In the genomic region with DNA sequence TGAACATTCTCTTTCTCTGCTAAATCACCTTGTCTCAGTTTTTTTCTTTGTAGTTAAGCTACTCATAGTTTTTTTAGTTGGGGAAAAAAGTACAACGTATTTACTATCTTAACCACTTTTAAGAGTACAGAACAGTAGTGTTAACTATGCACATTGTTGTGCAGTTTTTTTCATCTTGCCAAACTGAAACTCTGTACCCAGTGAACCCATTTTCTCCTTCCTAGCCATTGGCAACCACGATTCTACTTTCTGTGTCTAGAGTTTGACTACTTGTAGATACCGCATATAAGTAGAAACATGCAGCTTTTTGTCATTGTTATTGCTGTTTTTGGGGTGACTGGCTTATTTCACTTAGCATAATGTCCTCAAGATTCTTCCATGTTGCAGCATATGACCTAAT, we compare ENCODE assay signal across 23 cellular contexts. TPM values are rescaled to one million over a fixed set of nuclear protein-coding genes. Genes with fewer than 3 reads are reported as not detected.
DNase-seq lines count a peak whose midpoint lies in the region; ATAC-seq, FAIRE-seq and TF ChIP-seq lines count a peak whose summit lies in the region.
"Had no signal": no experiment of that assay in that cellular context is flagged by ENCODE, and none has a peak within 500 bp of the region (broad histone marks: within the 10 kb centered on the region; RNA-seq: fewer than 3 reads in every experiment).

No MANE protein-coding gene starts in this region.

- in situ Hi-C loops in HepG2 (cut with HindIII; ENCODE audit: extremely low pct_ligation_motif_present, low pct_unique_long_range_greater_than_20kb) = no loop called here

- H3K9me3 Mint-ChIP-seq in activated CD4-positive, alpha-beta T cell treated with anti-CD3 and anti-CD28 coated beads for 36 hours (ENCODE audit: low read depth) = no peaks in the 10 kb centered on the region
- H3K9me3 Mint-ChIP-seq in activated T-helper 1 cell treated with anti-CD3 and anti-CD28 coated beads, Interleukin-12 subunit alpha, Interleukin-12 subunit beta, Interleukin-2, Interleukin-4 antibody, amounts not matched to agents 30 ng/mL and 10 ng/mL and 1 ng/mL, durations not matched to agents 14 hours and 24 hours and 36 hours = no peaks in the 10 kb centered on the region
- H3K9me3 Mint-ChIP-seq in nephron progenitor cell = peaks cover 8% of the 10 kb centered on the region
- H3K9me3 Mint-ChIP-seq: CD8-positive, alpha-beta memory T cell had no signal

- H3K27me3 Mint-ChIP-seq in activated CD4-positive, alpha-beta T cell treated with anti-CD3 and anti-CD28 coated beads for 36 hours = no peaks in the 10 kb centered on the region
- H3K27me3 Mint-ChIP-seq in activated T-helper 1 cell treated with anti-CD3 and anti-CD28 coated beads, Interleukin-12 subunit alpha, Interleukin-12 subunit beta, Interleukin-2, Interleukin-4 antibody, amounts not matched to agents 30 ng/mL and 10 ng/mL and 1 ng/mL, durations not matched to agents 14 hours and 24 hours and 36 hours (ENCODE audit: insufficient read depth) = no peaks in the 10 kb centered on the region
- no peaks in the 10 kb centered on the region for H3K27me3 Mint-ChIP-seq in nephron progenitor cell (ENCODE audit: low read depth, poor library complexity)
- H3K27me3 Mint-ChIP-seq: CD8-positive, alpha-beta memory T cell had no signal

- H3K9me3 ChIP-seq in HepG2 (ENCODE audit: low read length) (no peaks in the 10 kb centered on the region), right lobe of liver (no peaks in the 10 kb centered on the region)
- H3K9me3 ChIP-seq: BE2C, Peyer's patch had no signal

- peak; percentile 55 for ATAC-seq in activated CD4-positive, alpha-beta T cell treated with anti-CD3 and anti-CD28 coated beads for 36 hours
- ATAC-seq in HepG2 (no peak), right lobe of liver (no peak), HG02571 (IDR thresholded peaks at IDR 0.05; ENCODE audit: unreplicated experiment) (no peak)

- FAIRE-seq in HepG2 (lab: Jason Lieb, UNC) = peak; percentile 49
- FAIRE-seq: D721Med, G401.6, GM12891, H1 had no signal

- no peak overlapping the region for H3K4me3 Mint-ChIP-seq in activated CD4-positive, alpha-beta T cell treated with anti-CD3 and anti-CD28 coated beads for 36 hours
- H3K4me3 Mint-ChIP-seq in activated T-helper 1 cell treated with anti-CD3 and anti-CD28 coated beads, Interleukin-12 subunit alpha, Interleukin-12 subunit beta, Interleukin-2, Interleukin-4 antibody, amounts not matched to agents 30 ng/mL and 10 ng/mL and 1 ng/mL, durations not matched to agents 14 hours and 24 hours and 36 hours = no peak overlapping the region
- no peak overlapping the region for H3K4me3 Mint-ChIP-seq in nephron progenitor cell

- H3K36me3 ChIP-seq in HepG2 (replicated peaks in 1 of 2; ENCODE audit: control insufficient read depth in 1 of 2, insufficient read depth in 2 of 2, low read length in 2 of 2) (peaks cover 0 to 14% of the 10 kb centered on the region in 2 experiments; a peak in 2 of 5 replicates), right lobe of liver (no peaks in the 10 kb centered on the region)
- H3K36me3 ChIP-seq: Peyer's patch had no signal

- BruUV-seq in HepG2 (replicated peaks; lab: Mats Ljungman, UMichigan) = no TSS peak

- peaks cover 51% of the 10 kb centered on the region for H3K79me2 ChIP-seq in HepG2 (ENCODE audit: insufficient read depth, low read length)

- TF ChIP-seq RAD21 in HepG2 (CRISPR knock-in tag; IDR thresholded peaks at IDR 0.05) = no peak

- H3K4me3 ChIP-seq in HepG2 (replicated peaks in 1 of 3; ENCODE audit: insufficient read depth in 1 of 3, low read depth in 2 of 3, low read length in 3 of 3) = no peak overlapping the region
- no peak overlapping the region for H3K4me3 ChIP-seq in right lobe of liver
- H3K4me3 ChIP-seq: Peyer's patch had no signal

- intact Hi-C loops in activated CD4-positive, alpha-beta T cell treated with anti-CD3 and anti-CD28 coated beads for 36 hours (cut with DNase I, micrococcal nuclease) = no loop called here
- intact Hi-C loops in HepG2 (cut with micrococcal nuclease; ENCODE audit: unreplicated experiment) (no loop called here), right lobe of liver (cut with DNase I) (no loop called here)
- intact Hi-C loops in activated T-helper 1 cell treated with anti-CD3 and anti-CD28 coated beads, Interleukin-12 subunit alpha, Interleukin-12 subunit beta, Interleukin-2, Interleukin-4 antibody, amounts not matched to agents 30 ng/mL and 10 ng/mL and 1 ng/mL, durations not matched to agents 14 hours and 24 hours and 36 hours (cut with micrococcal nuclease) = no loop called here

- no peak for TF ChIP-seq EP300 in HepG2 (IDR thresholded peaks at IDR 0.05; ENCODE audit: low read depth in 2 of 2, low read length in 2 of 2)
- TF ChIP-seq EP300 in HepG2 (CRISPR knock-in tag; IDR thresholded peaks at IDR 0.05; ENCODE audit: borderline replicate concordance) = no peak

- H4K20me1 ChIP-seq in HepG2 (ENCODE audit: insufficient read depth, low read length) = no peaks in the 10 kb centered on the region; the same call in 1 of the 2 replicates

- no peak overlapping the region for H3K4me2 ChIP-seq in HepG2 (ENCODE audit: low read depth, low read length)
- H3K4me2 ChIP-seq: KMS-11 had no signal

- 90% methylated on average over 3 of the region's 3 CpGs for WGBS in HepG2 (ENCODE audit: low lambda C conversion rate)
- 95% methylated on average over 3 of the region's 3 CpGs for WGBS in right lobe of liver (ENCODE audit: insufficient coverage, low coverage, low lambda C conversion rate, missing lambda C conversion rate)

- DNase-seq in activated CD4-positive, alpha-beta T cell treated with anti-CD3 and anti-CD28 coated beads for 36 hours = no peak
- no peak for DNase-seq in activated CD4-positive, alpha-beta T cell treated with anti-CD3 and anti-CD28 coated beads for 4 hours
- DNase-seq in HepG2 (ENCODE audit: low spot score) (no peak), right lobe of liver (no peak), dermis blood vessel endothelial cell (no peak), nephron progenitor cell (no peak)
- no peak for DNase-seq in activated T-helper 1 cell treated with anti-CD3 and anti-CD28 coated beads, Interleukin-12 subunit alpha, Interleukin-12 subunit beta, Interleukin-2, Interleukin-4 antibody, amounts not matched to agents 30 ng/mL and 10 ng/mL and 1 ng/mL, durations not matched to agents 14 hours and 24 hours and 36 hours (ENCODE audit: low spot score)
- DNase-seq: 8988T; BE2C; CD8-positive, alpha-beta memory T cell; DMS79 treated with DMSO at 0.1 percent for 48 hours; NCI-H1048; NCI-H146; NCI-H2081; NCI-H510A treated with DMSO at 0.1 percent for 48 hours; Peyer's patch; Right ventricle myocardium superior had no signal

- H3K36me3 Mint-ChIP-seq in activated CD4-positive, alpha-beta T cell treated with anti-CD3 and anti-CD28 coated beads for 36 hours (ENCODE audit: low read depth) = peaks cover 33% of the 10 kb centered on the region
- peaks cover 36% of the 10 kb centered on the region for H3K36me3 Mint-ChIP-seq in activated T-helper 1 cell treated with anti-CD3 and anti-CD28 coated beads, Interleukin-12 subunit alpha, Interleukin-12 subunit beta, Interleukin-2, Interleukin-4 antibody, amounts not matched to agents 30 ng/mL and 10 ng/mL and 1 ng/mL, durations not matched to agents 14 hours and 24 hours and 36 hours (ENCODE audit: low read depth)
- peaks cover 85% of the 10 kb centered on the region for H3K36me3 Mint-ChIP-seq in nephron progenitor cell (ENCODE audit: low read depth)

- no peak overlapping the region for H3K9ac ChIP-seq in HepG2 (ENCODE audit: insufficient read depth, low read depth, low read length)
- H3K9ac ChIP-seq: KMS-11 had no signal

- H3K27ac ChIP-seq in HepG2 (ENCODE audit: extremely low read length, insufficient read depth, low read length) (no peak overlapping the region), right lobe of liver (no peak overlapping the region)
- H3K27ac ChIP-seq: KMS-11, Peyer's patch had no signal

- POLR2A ChIA-PET in activated CD4-positive, alpha-beta T cell treated with anti-CD3 and anti-CD28 coated beads for 36 hours (lab: Charles Lee) = no interaction called here
- POLR2A ChIA-PET in HepG2 (lab: Yijun Ruan, JAX) = interaction anchor here (0.7 to 1.2 kb wide), 2 partner anchors 9 to 1362 kb away, joined by 3 read pairs; no protein-coding TSS in a partner anchor

- H3K4me1 Mint-ChIP-seq in activated CD4-positive, alpha-beta T cell treated with anti-CD3 and anti-CD28 coated beads for 36 hours = peaks cover 44% of the 10 kb centered on the region
- H3K4me1 Mint-ChIP-seq in activated T-helper 1 cell treated with anti-CD3 and anti-CD28 coated beads, Interleukin-12 subunit alpha, Interleukin-12 subunit beta, Interleukin-2, Interleukin-4 antibody, amounts not matched to agents 30 ng/mL and 10 ng/mL and 1 ng/mL, durations not matched to agents 14 hours and 24 hours and 36 hours (ENCODE audit: low read depth) = peaks cover 59% of the 10 kb centered on the region
- H3K4me1 Mint-ChIP-seq in nephron progenitor cell = peaks cover 5% of the 10 kb centered on the region

- TF ChIP-seq CTCF in HepG2 (CRISPR knock-in tag; IDR thresholded peaks at IDR 0.05) (no peak), right lobe of liver (IDR thresholded peaks at IDR 0.05) (no peak), nephron progenitor cell (IDR thresholded peaks at IDR 0.05) (no peak)

- H3K4me1 ChIP-seq in HepG2 (ENCODE audit: insufficient read depth, low read length) (0 out of 2 replicates have a peak, but pooled peaks cover 4% of the 10 kb centered on the region), right lobe of liver (no peaks in the 10 kb centered on the region)
- H3K4me1 ChIP-seq: BE2C, Peyer's patch had no signal

- no peak for TF ChIP-seq POLR2A in HepG2 (IDR thresholded peaks at IDR 0.05; ENCODE audit: insufficient read depth in 1 of 2, low read depth in 2 of 2, low read length in 2 of 2)
- TF ChIP-seq POLR2A in right lobe of liver (IDR thresholded peaks at IDR 0.05) = no peak

- no peak overlapping the region for H3K27ac Mint-ChIP-seq in activated CD4-positive, alpha-beta T cell treated with anti-CD3 and anti-CD28 coated beads for 36 hours
- peak overlapping the region; percentile 73 for H3K27ac Mint-ChIP-seq in activated T-helper 1 cell treated with anti-CD3 and anti-CD28 coated beads, Interleukin-12 subunit alpha, Interleukin-12 subunit beta, Interleukin-2, Interleukin-4 antibody, amounts not matched to agents 30 ng/mL and 10 ng/mL and 1 ng/mL, durations not matched to agents 14 hours and 24 hours and 36 hours
- H3K27ac Mint-ChIP-seq in nephron progenitor cell = no peak overlapping the region

- H3K27me3 ChIP-seq in HepG2 (ENCODE audit: control insufficient read depth in 1 of 2, insufficient read depth in 2 of 2, low read length in 2 of 2) (no peaks in the 10 kb centered on the region), right lobe of liver (no peaks in the 10 kb centered on the region)
- H3K27me3 ChIP-seq: BE2C, Peyer's patch had no signal

- H2AFZ ChIP-seq in HepG2 (ENCODE audit: low read length) = no peak overlapping the region

- CTCF ChIA-PET in activated CD4-positive, alpha-beta T cell treated with anti-CD3 and anti-CD28 coated beads for 36 hours (lab: Charles Lee) = interaction anchor here (0.6 to 1.7 kb wide), 3 partner anchors 8 to 120 kb away, joined by 3 to 6 read pairs (median 3); no protein-coding TSS in a partner anchor
- CTCF ChIA-PET in HepG2 (lab: Yijun Ruan, JAX; ENCODE audit: low intra/inter-chr PET ratio, low total read pairs) = no interaction called here

RNA-seq across cellular contexts. Expression of a gene that starts 10.0 kb away (rescaled TPM):
- 10 to 100 TPM; 16.2 to 23.2 TPM for total RNA-seq in activated CD4-positive, alpha-beta T cell treated with anti-CD3 and anti-CD28 coated beads for 36 hours
- total RNA-seq in HepG2 (2016; rRNA removed; fragmentation: Illumina TruSeq; extraction: Trizol) (12.9 and 22.8 TPM in 2 replicates), right lobe of liver (1 to 10 TPM; 4.2 to 8.0 (median 6.3) TPM), dermis blood vessel endothelial cell (6.3 and 8.9 TPM in 2 replicates)
- total RNA-seq in HepG2 (2016; cell fraction: cytosol; rRNA removed; fragmentation: Illumina TruSeq; extraction: Trizol; ENCODE audit: low read depth) = 3.1 TPM in 2 replicates
- 11.9 and 22.9 TPM in 2 replicates for total RNA-seq in HepG2 (2016; cell fraction: insoluble cytoplasmic fraction; rRNA removed; fragmentation: Illumina TruSeq; extraction: Trizol)
- total RNA-seq in HepG2 (2016; cell fraction: membrane; rRNA removed; fragmentation: Illumina TruSeq; extraction: Trizol) = 6.3 and 7.0 TPM in 2 replicates
- 15.9 and 18.7 TPM in 2 replicates for total RNA-seq in HepG2 (2016; cell fraction: nucleus; rRNA removed; fragmentation: Illumina TruSeq; extraction: Trizol)
- 4.1 and 5.6 TPM in 2 replicates for polyA plus RNA-seq in HepG2 (2011; rRNA removed)
- polyA plus RNA-seq in HepG2 (2011; cell fraction: cytosol; rRNA removed) = 1.6 and 2.5 TPM in 2 replicates
- polyA plus RNA-seq in HepG2 (2011; cell fraction: nucleus; rRNA removed) = 3.7 and 5.2 TPM in 2 replicates
- 6.2 and 7.5 TPM in 2 replicates for polyA plus RNA-seq in HepG2 (2012)
- 0.15 and 0.18 TPM in 2 replicates for polyA plus RNA-seq in HepG2 (2016; cell fraction: cytosol; fragmentation: Illumina TruSeq; extraction: Trizol; ENCODE audit: low read depth)
- 7.0 and 8.1 TPM in 2 replicates for polyA plus RNA-seq in HepG2 (2016; cell fraction: insoluble cytoplasmic fraction; fragmentation: Illumina TruSeq; extraction: Trizol; ENCODE audit: low read depth)
- polyA plus RNA-seq in HepG2 (2016; cell fraction: membrane; fragmentation: Illumina TruSeq; extraction: Trizol; ENCODE audit: low read depth) = 0.54 and 0.70 TPM in 2 replicates
- 10.3 and 11.2 TPM in 2 replicates for polyA plus RNA-seq in HepG2 (2016; cell fraction: nucleus; fragmentation: Illumina TruSeq; extraction: Trizol; ENCODE audit: insufficient read depth, low read depth)
- polyA minus RNA-seq in HepG2 (2011; rRNA and poly(A)+ RNA removed; ENCODE audit: low replicate concordance) = 3.3 and 6.7 TPM in 2 replicates
- 11.8 and 15.6 TPM in 2 replicates for polyA minus RNA-seq in HepG2 (2011; cell fraction: cytosol; rRNA and poly(A)+ RNA removed)
- 34.8 and 39.8 TPM in 2 replicates for polyA minus RNA-seq in HepG2 (2011; cell fraction: nucleus; rRNA and poly(A)+ RNA removed)
- total RNA-seq in activated T-helper 1 cell treated with anti-CD3 and anti-CD28 coated beads, Interleukin-12 subunit alpha, Interleukin-12 subunit beta, Interleukin-2, Interleukin-4 antibody, amounts not matched to agents 30 ng/mL and 10 ng/mL and 1 ng/mL, durations not matched to agents 14 hours and 24 hours and 36 hours = 28.7 and 29.0 TPM in 2 replicates
